Comparison of ENCODE assay signal across 19 cellular contexts in genomic region chr7:22934023-22934422, GRCh38.
DNase-seq lines count a peak whose midpoint lies in the region; ATAC-seq and TF ChIP-seq lines count a peak whose summit lies in the region.
"Had no signal": no experiment of that assay in that cellular context is flagged by ENCODE, and none has a peak within 500 bp of the region (broad histone marks: within the 10 kb centered on the region; RNA-seq: fewer than 3 reads in every experiment).

No MANE protein-coding gene starts in this region.

- no peak overlapping the region for H2BK120ac ChIP-seq in IMR-90 (ENCODE audit: low read depth, low read length)

- no peaks in the 10 kb centered on the region for H3K79me1 ChIP-seq in IMR-90 (ENCODE audit: low read depth in 1 of 2, low read length in 2 of 2)

- 0 out of 2 replicates have a peak overlapping the region, but pooled peaks have one; percentile 8 for H3K4ac ChIP-seq in IMR-90 (ENCODE audit: low read depth, low read length)

- peak overlapping the region; percentile 30; the same call in 1 of the 2 replicates for H3K4me2 ChIP-seq in IMR-90 (ENCODE audit: low read depth, low read length)

- H2BK5ac ChIP-seq in IMR-90 (ENCODE audit: low read depth, low read length, poor library complexity, severe bottlenecking): peak overlapping the region; percentile 43

- no peak overlapping the region for H3K4me3 ChIP-seq in IMR-90 (ENCODE audit: insufficient read depth, low read depth, low read length)
- no peak overlapping the region for H3K4me3 ChIP-seq in fibroblast of the aortic adventitia (ENCODE audit: low read depth, low read length)
- no peak overlapping the region for H3K4me3 ChIP-seq in mesodermal cell (ENCODE audit: extremely low read depth, insufficient read depth, low read length, poor library complexity, severe bottlenecking)
- H3K4me3 ChIP-seq in MG63: no peak overlapping the region
- H3K4me3 ChIP-seq: SJSA1, thyroid gland had no signal

- no peak overlapping the region for H2AK5ac ChIP-seq in IMR-90 (ENCODE audit: low read depth, low read length)

- H3K18ac ChIP-seq in IMR-90 (ENCODE audit: low read depth, low read length): peak overlapping the region; percentile 36; the same call in 1 of the 2 replicates

- CTCF ChIA-PET in IMR-90 (lab: Yijun Ruan, JAX): interaction anchor here (1.0 kb wide), 1 partner anchor 109 kb away, joined by 7 read pairs; no protein-coding TSS in a partner anchor

- in situ Hi-C loops in IMR-90 (cut with MboI; ENCODE audit: low sequenced_read_pairs): no loop called here

- no peak overlapping the region; the same call in 1 of the 2 replicates for H4K5ac ChIP-seq in IMR-90 (ENCODE audit: low read depth, low read length)

- no CpG with 5 or more reads among the region's 2 CpGs for WGBS in IMR-90 (ENCODE audit: extremely low coverage in 2 of 2, insufficient read length in 1 of 2), 2 experiments
- 80 to 93% methylated on average over 2 of the region's 2 CpGs for WGBS in mesodermal cell (ENCODE audit: insufficient coverage in 2 of 2), 2 experiments

- H2AK9ac ChIP-seq in IMR-90 (replicated peaks; ENCODE audit: low read depth, low read length, poor library complexity): no peak overlapping the region

- H3K27ac ChIP-seq in IMR-90 (ENCODE audit: insufficient read depth, low read length) (peak overlapping the region; percentile 29; the same call in 1 of the 2 replicates), mesodermal cell (ENCODE audit: low read depth, low read length, severe bottlenecking) (peak overlapping the region; percentile 64)
- H3K27ac ChIP-seq: neutrophil, SJSA1, thyroid gland had no signal

- H2AFZ ChIP-seq in IMR-90 (replicated peaks; ENCODE audit: low read length, poor library complexity): no peak overlapping the region

- intact Hi-C loops in IMR-90 (cut with micrococcal nuclease): loop anchor here (5.0 kb wide), 2 partner anchors 67 to 372 kb away; no protein-coding TSS in a partner anchor

- no peak overlapping the region for H3K23ac ChIP-seq in IMR-90 (ENCODE audit: low read depth, low read length)

- H3K9me1 ChIP-seq in IMR-90 (ENCODE audit: insufficient read depth, low read length): no peaks in the 10 kb centered on the region

- H3K9me3 ChIP-seq in IMR-90 (ENCODE audit: control insufficient read depth, insufficient read depth, low read length) (no peaks in the 10 kb centered on the region), mesodermal cell (ENCODE audit: control insufficient read depth, low read length) (peaks cover 14% of the 10 kb centered on the region), MG63 (no peaks in the 10 kb centered on the region)
- H3K9me3 ChIP-seq: neutrophil, SJSA1, thyroid gland had no signal

- H2BK20ac ChIP-seq in IMR-90 (ENCODE audit: low read depth, low read length): no peak overlapping the region

- dilution Hi-C loops in IMR-90 (cut with HindIII; ENCODE audit: low sequenced_read_pairs, unreplicated experiment): no loop called here

- POLR2A ChIA-PET in IMR-90 (lab: Charles Lee; ENCODE audit: unreplicated experiment): no interaction called here

- H4K8ac ChIP-seq in IMR-90 (ENCODE audit: low read depth in 2 of 2, low read length in 2 of 2): peak overlapping the region in 1 of 2 experiments; percentile 43; a peak in 1 of 4 replicates

- TF ChIP-seq CTCF in IMR-90 (conservative IDR thresholded peaks at IDR 0.05; ENCODE audit: low read depth, low read length): no peak
- TF ChIP-seq CTCF in fibroblast of the aortic adventitia (IDR thresholded peaks at IDR 0.05; ENCODE audit: insufficient read depth, low read length): no peak

- no peak for TF ChIP-seq POLR2A in IMR-90 (IDR thresholded peaks at IDR 0.05; ENCODE audit: low read depth, low read length)

- no peak overlapping the region for H3K56ac ChIP-seq in IMR-90 (ENCODE audit: extremely low read depth, insufficient read depth, low read length)

- H3K9ac ChIP-seq in IMR-90 (ENCODE audit: low read depth, low read length): no peak overlapping the region; the same call in 1 of the 2 replicates

- no peak for TF ChIP-seq RAD21 in IMR-90 (IDR thresholded peaks at IDR 0.05; ENCODE audit: low read length)

- peak overlapping the region; percentile 29 for H3K14ac ChIP-seq in IMR-90 (replicated peaks; ENCODE audit: low read depth, low read length)

- ATAC-seq in IMR-90 (ENCODE audit: low read depth) (peak; percentile 12; the same call in 1 of the 2 replicates), HG03135 (IDR thresholded peaks at IDR 0.05; ENCODE audit: unreplicated experiment) (no peak)
- ATAC-seq: effector memory CD8-positive, alpha-beta T cell; stimulated activated effector memory CD8-positive, alpha-beta T cell treated with anti-CD3 and anti-CD28 coated beads, Interleukin-12 subunit alpha, Interleukin-12 subunit beta, amount 100 ng/mL, for 72 hours had no signal

- H4K91ac ChIP-seq in IMR-90 (ENCODE audit: insufficient read depth, low read depth, low read length): no peak overlapping the region

- 0 out of 3 replicates have a peak overlapping the region, but pooled peaks have one; percentile 38 for H2BK15ac ChIP-seq in IMR-90 (ENCODE audit: low read depth, low read length)

- no peaks in the 10 kb centered on the region for H3K27me3 ChIP-seq in IMR-90 (ENCODE audit: control insufficient read depth, insufficient read depth, low read length)
- H3K27me3 ChIP-seq in MG63: no peaks in the 10 kb centered on the region
- H3K27me3 ChIP-seq: SJSA1, thyroid gland had no signal

- peaks cover 8% of the 10 kb centered on the region for H3K4me1 ChIP-seq in IMR-90 (ENCODE audit: control insufficient read depth, insufficient read depth, low read length)
- H3K4me1 ChIP-seq in mesodermal cell (ENCODE audit: control insufficient read depth, insufficient read depth, low read length, poor library complexity, severe bottlenecking): peaks cover 3% of the 10 kb centered on the region
- H3K4me1 ChIP-seq: SJSA1, thyroid gland had no signal

- BruUV-seq in IMR-90 (replicated peaks; lab: Mats Ljungman, UMichigan): no TSS peak

- H3K36me3 ChIP-seq in IMR-90 (ENCODE audit: control insufficient read depth, insufficient read depth, low read length) (no peaks in the 10 kb centered on the region), mesodermal cell (ENCODE audit: control insufficient read depth, insufficient read depth, low read length) (no peaks in the 10 kb centered on the region), MG63 (no peaks in the 10 kb centered on the region)
- H3K36me3 ChIP-seq: neutrophil, SJSA1, thyroid gland had no signal

- H4K20me1 ChIP-seq in IMR-90 (ENCODE audit: insufficient read depth, low read length): no peaks in the 10 kb centered on the region

- no peak for DNase-seq in IMR-90
- DNase-seq in fibroblast of the aortic adventitia (ENCODE audit: low read depth): peak; percentile 76
- DNase-seq in C1 segment of cervical spinal cord (lab: John Stamatoyannopoulos, UW): no peak
- DNase-seq in NCI-H1092 (lab: John Stamatoyannopoulos, UW): no peak
- DNase-seq in MG63: no peak
- DNase-seq: activated CD4-positive, alpha-beta memory T cell treated with anti-CD3 and anti-CD28 coated beads for 36 hours; activated naive CD4-positive, alpha-beta T cell treated with anti-CD3 and anti-CD28 coated beads for 36 hours; activated T-cell treated with anti-CD3 and anti-CD28 coated beads for 4 hours; effector memory CD8-positive, alpha-beta T cell; H7; MM.1S; NCI-H146; NCI-H774; thyroid gland had no signal

TF ChIP-seq in IMR-90, 13 proteins besides CTCF, POLR2A, EP300 and RAD21:
- TF ChIP-seq CHD1 (IDR thresholded peaks at IDR 0.05; ENCODE audit: low read depth, low read length): no peak
